In genomic region chr6:129704708-129705107, GRCh38 we compare ENCODE assay signal across 1 cellular context.
TF ChIP-seq lines count a peak whose summit lies in the region.

No MANE protein-coding gene starts in this region.

TF ChIP-seq in K562, 482 proteins besides CTCF, POLR2A, EP300 and RAD21 (continued from another document and continues in another):
- no peak for TF ChIP-seq BCOR (IDR thresholded peaks at IDR 0.05)
- no peak for TF ChIP-seq HMG20B (CRISPR knock-in tag; IDR thresholded peaks at IDR 0.05)
- no peak for TF ChIP-seq HINFP (tag; conservative IDR thresholded peaks at IDR 0.05; ENCODE audit: low read depth)
- no peak for TF ChIP-seq NKRF (IDR thresholded peaks at IDR 0.05; ENCODE audit: borderline replicate concordance)
- no peak for TF ChIP-seq NCOA4 (IDR thresholded peaks at IDR 0.05; ENCODE audit: partially characterized antibody)
- TF ChIP-seq ZSCAN32 (CRISPR knock-in tag; IDR thresholded peaks at IDR 0.05), result no peak
- no peak for TF ChIP-seq ELK1 (CRISPR knock-in tag; IDR thresholded peaks at IDR 0.05)
- no peak for TF ChIP-seq ZNF217 (CRISPR knock-in tag; IDR thresholded peaks at IDR 0.05)
- no peak for TF ChIP-seq TBP (optimal IDR thresholded peaks at IDR 0.05; ENCODE audit: low read depth, low read length)
- no peak for TF ChIP-seq TAF1 (IDR thresholded peaks at IDR 0.05; ENCODE audit: control insufficient read depth, extremely low read depth, insufficient read depth, low read length, severe bottlenecking)
- peak in 1 of 3 experiments; percentile 47 for TF ChIP-seq YY1 (IDR thresholded peaks at IDR 0.05; ENCODE audit: borderline replicate concordance in 1 of 3, control insufficient read depth in 1 of 3, extremely low read depth in 1 of 3, insufficient read depth in 3 of 3, insufficient read length in 1 of 3, insufficient replicate concordance in 2 of 3, low read depth in 1 of 3, low read length in 2 of 3)
- no peak for TF ChIP-seq RBFOX2 (IDR thresholded peaks at IDR 0.05; ENCODE audit: low read depth, low read length)
- TF ChIP-seq GABPB2 (CRISPR knock-in tag; conservative IDR thresholded peaks at IDR 0.05), result no peak
- TF ChIP-seq CBFA2T2 (conservative IDR thresholded peaks at IDR 0.05), result peak; percentile 86
- TF ChIP-seq XRCC5 (IDR thresholded peaks at IDR 0.05; ENCODE audit: low read depth, low read length), result no peak
- peak; percentile 25; the same call in 1 of the 2 replicates for TF ChIP-seq EP400 (IDR thresholded peaks at IDR 0.05)
- TF ChIP-seq GABPA (tag; conservative IDR thresholded peaks at IDR 0.05; ENCODE audit: low read depth), result no peak
- no peak for TF ChIP-seq HNRNPK (IDR thresholded peaks at IDR 0.05; ENCODE audit: low read depth, low read length, poor library complexity, severe bottlenecking)
- no peak for TF ChIP-seq PHF8 (IDR thresholded peaks at IDR 0.05; ENCODE audit: borderline replicate concordance, low read length)
- TF ChIP-seq ATF1 (CRISPR knock-in tag; IDR thresholded peaks at IDR 0.05), result no peak
- no peak for TF ChIP-seq ATF1 (tag; IDR thresholded peaks at IDR 0.05)
- TF ChIP-seq ZFPM2 (CRISPR knock-in tag; IDR thresholded peaks at IDR 0.05), result no peak
- TF ChIP-seq SUPT5H (IDR thresholded peaks at IDR 0.05), result no peak
- no peak for TF ChIP-seq ZC3H4 (CRISPR knock-in tag; IDR thresholded peaks at IDR 0.05; ENCODE audit: borderline replicate concordance)
- TF ChIP-seq EHMT2 (IDR thresholded peaks at IDR 0.05), result peak; percentile 79
- no peak; the same call in 1 of the 2 replicates for TF ChIP-seq IRF9 (tag; IDR thresholded peaks at IDR 0.05)
- TF ChIP-seq SMARCA4 (IDR thresholded peaks at IDR 0.05), result peak; percentile 87
- no peak for TF ChIP-seq STAT6 (CRISPR knock-in tag; IDR thresholded peaks at IDR 0.05)
- TF ChIP-seq ZNF695 (CRISPR knock-in tag; IDR thresholded peaks at IDR 0.05), result no peak
- no peak for TF ChIP-seq KHSRP (IDR thresholded peaks at IDR 0.05)
- peak; percentile 25; the same call in 1 of the 2 replicates for TF ChIP-seq GATA2 (CRISPR knock-in tag; IDR thresholded peaks at IDR 0.05)
- TF ChIP-seq ZBTB7A (IDR thresholded peaks at IDR 0.05; ENCODE audit: borderline replicate concordance, control insufficient read depth, low read depth, low read length), result no peak
- TF ChIP-seq MLLT1 (IDR thresholded peaks at IDR 0.05), result no peak
- TF ChIP-seq KLF6 (CRISPR knock-in tag; IDR thresholded peaks at IDR 0.05; ENCODE audit: borderline replicate concordance), result no peak
- TF ChIP-seq DNMT1 (IDR thresholded peaks at IDR 0.05), result no peak
- no peak for TF ChIP-seq UBTF (IDR thresholded peaks at IDR 0.05; ENCODE audit: borderline replicate concordance in 1 of 2, low read depth in 2 of 2, low read length in 2 of 2)
- no peak for TF ChIP-seq ZNF146 (CRISPR knock-in tag; IDR thresholded peaks at IDR 0.05; ENCODE audit: unreplicated experiment)
- TF ChIP-seq NFATC3 (IDR thresholded peaks at IDR 0.05), result no peak
- TF ChIP-seq ARID2 (IDR thresholded peaks at IDR 0.05), result 0 out of 2 replicates have a peak, but pooled peaks have one; percentile 8
- TF ChIP-seq ZBTB11 (CRISPR knock-in tag; IDR thresholded peaks at IDR 0.05), result no peak
- no peak for TF ChIP-seq RCOR1 (IDR thresholded peaks at IDR 0.05; ENCODE audit: borderline replicate concordance in 1 of 2, low read depth in 2 of 2, low read length in 2 of 2)
- TF ChIP-seq RBM17 (IDR thresholded peaks at IDR 0.05; ENCODE audit: borderline replicate concordance, low read depth, low read length), result no peak
- TF ChIP-seq ID3 (CRISPR knock-in tag; IDR thresholded peaks at IDR 0.05), result no peak
- no peak for TF ChIP-seq ID3 (tag; IDR thresholded peaks at IDR 0.05)
- TF ChIP-seq BACH1 (tag; IDR thresholded peaks at IDR 0.05), result no peak
- no peak for TF ChIP-seq NR2F6 (CRISPR knock-in tag; IDR thresholded peaks at IDR 0.05)
- no peak; the same call in 1 of the 2 replicates for TF ChIP-seq CC2D1A (IDR thresholded peaks at IDR 0.05)
- no peak for TF ChIP-seq FOXK1 (CRISPR knock-in tag; IDR thresholded peaks at IDR 0.05; ENCODE audit: borderline replicate concordance)
- no peak for TF ChIP-seq MAZ (CRISPR knock-in tag; conservative IDR thresholded peaks at IDR 0.05 in 1 of 2, IDR thresholded peaks at IDR 0.05 in 1 of 2)
- peak; percentile 85 for TF ChIP-seq TCF3 (CRISPR knock-in tag; IDR thresholded peaks at IDR 0.05)
- no peak for TF ChIP-seq NEUROD1 (IDR thresholded peaks at IDR 0.05; ENCODE audit: borderline replicate concordance, low read depth, low read length, partially characterized antibody)
- no peak for TF ChIP-seq POLR2H (tag; IDR thresholded peaks at IDR 0.05; ENCODE audit: low read depth)
- no peak for TF ChIP-seq SMAD3 (CRISPR knock-in tag; conservative IDR thresholded peaks at IDR 0.05)
- TF ChIP-seq NCOA2 (IDR thresholded peaks at IDR 0.05; ENCODE audit: partially characterized antibody in 2 of 2), result no peak
- no peak for TF ChIP-seq TBL1XR1 (IDR thresholded peaks at IDR 0.05; ENCODE audit: low read length in 2 of 2)
